27 cellular contexts compared by ENCODE assay signal in the genomic region with DNA sequence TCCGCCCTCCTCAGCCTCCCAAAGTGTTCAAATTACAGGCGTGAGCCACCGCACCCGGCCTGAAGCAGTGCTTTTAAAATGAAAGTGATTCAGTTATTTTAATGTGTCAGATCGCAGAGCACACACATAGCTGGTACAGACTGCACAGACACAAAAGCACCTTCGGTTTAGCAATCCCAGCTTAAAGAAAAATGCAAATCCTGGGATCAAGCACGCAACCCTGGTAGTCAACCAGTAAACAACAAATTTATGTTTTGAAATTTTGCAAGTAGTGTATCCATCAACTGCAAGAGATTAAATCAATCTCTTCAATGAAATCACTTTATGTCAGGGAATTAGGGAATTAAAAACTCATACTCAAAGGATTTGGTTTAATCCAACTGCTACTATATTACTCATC.
"Had no signal": no experiment of that assay in that cellular context is flagged by ENCODE, and none has a peak within 500 bp of the region (broad histone marks: within the 10 kb centered on the region; RNA-seq: fewer than 3 reads in every experiment).

No MANE protein-coding gene starts in this region.

- H3K27me3 ChIP-seq: colonic mucosa, dorsolateral prefrontal cortex, esophagus squamous epithelium, gastrocnemius medialis, neutrophil, ovary, suprapubic skin, tibial nerve had no signal

- H3K9me3 Mint-ChIP-seq: activated CD4-positive, alpha-beta memory T cell treated with anti-CD3 and anti-CD28 coated beads for 36 hours had no signal

- H3K27ac ChIP-seq: colonic mucosa, dorsolateral prefrontal cortex, gastrocnemius medialis, neutrophil, ovary, psoas muscle, suprapubic skin, tibial nerve had no signal

- H3K4me1 Mint-ChIP-seq: nephron had no signal

- H3K27me3 Mint-ChIP-seq: activated CD4-positive, alpha-beta memory T cell treated with anti-CD3 and anti-CD28 coated beads for 36 hours; activated CD8-positive, alpha-beta memory T cell treated with anti-CD3 and anti-CD28 coated beads, Interleukin-2, amount 10 ng/mL, durations not matched to agents 7 days and 5 days; brain; stimulated activated naive CD8-positive, alpha-beta T cell treated with anti-CD3 and anti-CD28 coated beads, Interleukin-15, amount 100 ng/mL, for 72 hours had no signal

- DNase-seq: activated CD4-positive, alpha-beta memory T cell treated with anti-CD3 and anti-CD28 coated beads for 36 hours; activated CD4-positive, alpha-beta T cell treated with anti-CD3 and anti-CD28 coated beads for 4 hours; activated CD8-positive, alpha-beta memory T cell treated with anti-CD3 and anti-CD28 coated beads, Interleukin-2, amount 10 ng/mL, durations not matched to agents 7 days and 5 days; activated gamma-delta T cell treated with Interleukin-2 at 50 U/mL for 16 hours; activated T-cell treated with anti-CD3 and anti-CD28 coated beads for 4 hours; aorta; caudate nucleus; colonic mucosa; dorsolateral prefrontal cortex; esophagus squamous epithelium; gastrocnemius medialis; head of caudate nucleus; left ventricle myocardium superior; midbrain; ovary; psoas muscle; right cardiac atrium; stimulated activated CD4-positive, alpha-beta T cell treated with anti-CD3 and anti-CD28 coated beads, Interleukin-12 subunit alpha, Interleukin-12 subunit beta, amount 100 ng/mL, for 4 hours; stimulated activated CD4-positive, alpha-beta T cell treated with anti-CD3 and anti-CD28 coated beads, Interleukin-4, amount 100 ng/mL, for 4 hours; stimulated activated naive CD8-positive, alpha-beta T cell treated with anti-CD3 and anti-CD28 coated beads, Interleukin-15, amount 100 ng/mL, for 72 hours; T1000 had no signal

- H3K36me3 ChIP-seq: colonic mucosa, neutrophil, ovary, suprapubic skin, tibial nerve had no signal

- ATAC-seq: activated CD8-positive, alpha-beta memory T cell treated with anti-CD3 and anti-CD28 coated beads, Interleukin-2, amount 10 ng/mL, durations not matched to agents 7 days and 5 days; gastrocnemius medialis; left ventricle myocardium superior; psoas muscle; right cardiac atrium; stimulated activated naive CD8-positive, alpha-beta T cell treated with anti-CD3 and anti-CD28 coated beads, Interleukin-15, amount 100 ng/mL, for 72 hours; WTC11 had no signal

- H3K4me3 ChIP-seq: colonic mucosa, dorsolateral prefrontal cortex, esophagus squamous epithelium, gastrocnemius medialis, ovary, psoas muscle, suprapubic skin, tibial nerve had no signal

- H3K4me3 Mint-ChIP-seq: activated CD4-positive, alpha-beta memory T cell treated with anti-CD3 and anti-CD28 coated beads for 36 hours; activated CD8-positive, alpha-beta memory T cell treated with anti-CD3 and anti-CD28 coated beads, Interleukin-2, amount 10 ng/mL, durations not matched to agents 7 days and 5 days; brain; nephron; stimulated activated naive CD8-positive, alpha-beta T cell treated with anti-CD3 and anti-CD28 coated beads, Interleukin-15, amount 100 ng/mL, for 72 hours; WTC11 had no signal

- H3K4me1 ChIP-seq: colonic mucosa, gastrocnemius medialis, psoas muscle, suprapubic skin, tibial nerve had no signal

- H3K9me3 ChIP-seq: colonic mucosa, gastrocnemius medialis, neutrophil, ovary, psoas muscle, suprapubic skin had no signal

- H3K27ac Mint-ChIP-seq: activated CD8-positive, alpha-beta memory T cell treated with anti-CD3 and anti-CD28 coated beads, Interleukin-2, amount 10 ng/mL, durations not matched to agents 7 days and 5 days; brain; nephron; stimulated activated naive CD8-positive, alpha-beta T cell treated with anti-CD3 and anti-CD28 coated beads, Interleukin-15, amount 100 ng/mL, for 72 hours; WTC11 had no signal
